19 cellular contexts compared by ENCODE assay signal in the genomic region with DNA sequence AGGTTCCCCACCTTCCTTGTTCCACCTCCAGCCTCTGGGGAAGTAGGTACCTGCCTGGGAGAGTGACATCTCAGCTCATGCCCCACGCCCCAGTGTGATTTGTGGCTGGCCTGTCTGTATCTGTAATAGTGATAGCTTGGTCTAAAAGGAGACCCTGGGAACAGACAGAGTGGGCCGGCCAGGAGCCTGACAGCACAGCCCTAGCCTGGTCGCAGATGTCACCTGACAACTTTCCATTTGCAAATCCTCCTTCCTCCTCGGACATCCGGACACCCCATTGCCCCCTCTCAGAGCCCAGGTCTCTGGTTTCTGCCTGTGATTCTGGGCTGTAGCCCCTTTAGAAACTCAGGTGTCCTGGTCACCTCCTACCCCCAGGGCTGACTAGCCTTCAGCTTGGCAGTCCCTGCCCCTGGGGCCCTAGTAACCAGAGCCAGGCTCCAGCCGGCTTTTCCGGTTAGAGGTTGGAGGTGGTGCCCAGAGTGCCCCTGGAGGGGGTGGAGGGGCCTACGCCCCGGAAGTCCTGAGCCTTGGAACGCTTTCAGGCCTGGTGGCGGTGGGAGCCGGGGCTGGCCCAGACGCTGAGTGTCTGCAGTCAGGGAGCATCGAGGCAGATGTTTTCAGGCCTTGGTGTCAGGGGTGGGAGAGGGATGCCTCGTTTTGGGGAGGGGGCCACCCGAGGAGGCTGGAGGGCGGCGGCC. TPM values are rescaled to one million over a fixed set of nuclear protein-coding genes. Genes with fewer than 3 reads are reported as not detected.
DNase-seq lines count a peak whose midpoint lies in the region; ATAC-seq, FAIRE-seq and TF ChIP-seq lines count a peak whose summit lies in the region.
"Had no signal": no experiment of that assay in that cellular context is flagged by ENCODE, and none has a peak within 500 bp of the region (broad histone marks: within the 10 kb centered on the region; RNA-seq: fewer than 3 reads in every experiment).

No MANE protein-coding gene starts in this region.

- no peaks in the 10 kb centered on the region for H3K9me3 Mint-ChIP-seq in Calu3 (ENCODE audit: low read depth, unreplicated experiment)
- H3K9me3 Mint-ChIP-seq: activated B cell treated with CpG ODN at 0.5 μM for 24 hours; central memory CD8-positive, alpha-beta T cell; natural killer cell treated with Interleukin-12 subunit alpha and Interleukin-12 subunit beta and Interleukin-15 and Interleukin-18, amount 100 ng/mL, for 72 hours had no signal

- H3K27me3 Mint-ChIP-seq in Calu3 (ENCODE audit: unreplicated experiment) = no peaks in the 10 kb centered on the region
- peaks cover 17% of the 10 kb centered on the region for H3K27me3 Mint-ChIP-seq in T-helper 17 cell

- no peak for FAIRE-seq in pancreas (lab: Jason Lieb, UNC)
- FAIRE-seq: islet of Langerhans had no signal

- H3K4me1 Mint-ChIP-seq in Calu3 (ENCODE audit: low read depth, unreplicated experiment) (no peaks in the 10 kb centered on the region), T-helper 17 cell (no peaks in the 10 kb centered on the region)
- H3K4me1 Mint-ChIP-seq: activated B cell treated with CpG ODN at 0.5 μM for 24 hours; central memory CD8-positive, alpha-beta T cell had no signal

- no peaks in the 10 kb centered on the region for H3K9me3 ChIP-seq in pancreas
- no peaks in the 10 kb centered on the region for H3K9me3 ChIP-seq in tibial nerve
- no peaks in the 10 kb centered on the region for H3K9me3 ChIP-seq in T-helper 17 cell (ENCODE audit: control insufficient read depth, low read length, poor library complexity, severe bottlenecking)

- H3K4me3 Mint-ChIP-seq in Calu3 (ENCODE audit: low read depth, unreplicated experiment) (peak overlapping the region; percentile 21), T-helper 17 cell (no peak overlapping the region)
- H3K4me3 Mint-ChIP-seq: activated B cell treated with CpG ODN at 0.5 μM for 24 hours; central memory CD8-positive, alpha-beta T cell; natural killer cell treated with Interleukin-12 subunit alpha and Interleukin-12 subunit beta and Interleukin-15 and Interleukin-18, amount 100 ng/mL, for 72 hours had no signal

- TF ChIP-seq CTCF in Calu3 (IDR thresholded peaks at IDR 0.05; ENCODE audit: unreplicated experiment) (no peak), pancreas (IDR thresholded peaks at IDR 0.05) (no peak), tibial nerve (IDR thresholded peaks at IDR 0.05) (no peak)

- no TSS peak for BruUV-seq in Calu3 (replicated peaks; lab: Mats Ljungman, UMichigan)

- WGBS in pancreas, 2 donors = 29 to 42% methylated on average over 18 of the region's 18 CpGs
- WGBS in tibial nerve, 2 donors = 41 to 47% methylated on average over 16 to 18 of the region's 18 CpGs

- no peaks in the 10 kb centered on the region for H3K36me3 Mint-ChIP-seq in Calu3 (ENCODE audit: insufficient read depth, unreplicated experiment)
- no peaks in the 10 kb centered on the region for H3K36me3 Mint-ChIP-seq in T-helper 17 cell (ENCODE audit: low read depth)
- H3K36me3 Mint-ChIP-seq: natural killer cell treated with Interleukin-12 subunit alpha and Interleukin-12 subunit beta and Interleukin-15 and Interleukin-18, amount 100 ng/mL, for 72 hours had no signal

- intact Hi-C loops in Calu3 (cut with micrococcal nuclease; ENCODE audit: unreplicated experiment) (no loop called here), pancreas (cut with DNase I) (no loop called here)

- no peak for TF ChIP-seq EP300 in tibial nerve (IDR thresholded peaks at IDR 0.05)

- CTCF ChIA-PET in Calu3 (lab: Charles Lee) = interaction anchor here (0.9 kb wide), 1 partner anchor 9 kb away, joined by 3 read pairs; the partner anchor contains the start of gene MAP2K7

- peak overlapping the region; percentile 48 for H3K27ac ChIP-seq in epithelial cell of prostate
- peak overlapping the region in 3 of 4 donors; percentile 20 to 57 (median 39) for H3K27ac ChIP-seq in pancreas
- no peak overlapping the region for H3K27ac ChIP-seq in tibial nerve

- H3K27ac Mint-ChIP-seq in Calu3 (ENCODE audit: unreplicated experiment) (peak overlapping the region; percentile 54), T-helper 17 cell (no peak overlapping the region)
- H3K27ac Mint-ChIP-seq: activated B cell treated with CpG ODN at 0.5 μM for 24 hours; natural killer cell treated with Interleukin-12 subunit alpha and Interleukin-12 subunit beta and Interleukin-15 and Interleukin-18, amount 100 ng/mL, for 72 hours had no signal

- H3K27me3 ChIP-seq in pancreas (no peaks in the 10 kb centered on the region), tibial nerve (peaks cover 0 to 47% of the 10 kb centered on the region in 2 donors)

- ATAC-seq in pancreas (peak; percentile 55 to 88 (median 77)), T-helper 17 cell (no peak)
- ATAC-seq: natural killer cell treated with Interleukin-12 subunit alpha and Interleukin-12 subunit beta and Interleukin-15 and Interleukin-18, amount 100 ng/mL, for 72 hours had no signal

- TF ChIP-seq POLR2A in tibial nerve (IDR thresholded peaks at IDR 0.05) = no peak

- H3K4me1 ChIP-seq in pancreas (no peaks in the 10 kb centered on the region), tibial nerve (no peaks in the 10 kb centered on the region)

- H3K4me3 ChIP-seq in pancreas (no peak overlapping the region), tibial nerve (no peak overlapping the region)

- no peaks in the 10 kb centered on the region for H3K36me3 ChIP-seq in pancreas
- H3K36me3 ChIP-seq in tibial nerve = no peaks in the 10 kb centered on the region

- peak; percentile 71 for DNase-seq in Calu3
- peak; percentile 44 for DNase-seq in NCI-H510A treated with DMSO at 0.1 percent for 48 hours (lab: John Stamatoyannopoulos, UW)
- no peak for DNase-seq in epithelial cell of prostate (ENCODE audit: low read depth, low spot score)
- DNase-seq in pancreas = peak in 5 of 6 donors; percentile 49 to 80 (median 58)
- DNase-seq in tibial nerve (ENCODE audit: low spot score in 2 of 2) = no peak
- no peak for DNase-seq in T-helper 17 cell
- DNase-seq in NCI-H1694 (lab: John Stamatoyannopoulos, UW) = no peak
- DNase-seq in MV-4-11 (lab: John Stamatoyannopoulos, UW) = no peak
- DNase-seq: activated B cell treated with CpG ODN at 0.5 μM for 24 hours; activated naive CD4-positive, alpha-beta T cell treated with anti-CD3 and anti-CD28 coated beads, Interleukin-2, amount 50 U/mL, for 16 hours; DMS79; GOT3; KBM-7; NCI-H1436 treated with DMSO at 0.1 percent for 48 hours; stimulated activated naive CD4-positive, alpha-beta T cell treated with Interleukin-2 at 50 U/mL for 16 hours had no signal

RNA-seq across cellular contexts. Expression of gene LRRC8E, which starts 6.5 kb away (rescaled TPM):
- 8.0 and 9.1 TPM in 2 replicates for total RNA-seq in Calu3 (2022)
- total RNA-seq in pancreas = 1 to 10 TPM; 4.6 to 6.1 (median 5.0) TPM
- 1 to 10 TPM; 2.6 to 3.2 TPM for polyA plus RNA-seq in pancreas
- 1 to 10 TPM in 1 of 4 donors, under 1 TPM in 1, not detected in 2; 0.59 to 1.2 TPM for total RNA-seq in tibial nerve
- not detected for total RNA-seq in T-helper 17 cell
- total RNA-seq: activated B cell treated with CpG ODN at 0.5 μM for 24 hours; natural killer cell treated with Interleukin-12 subunit alpha and Interleukin-12 subunit beta and Interleukin-15 and Interleukin-18, amount 100 ng/mL, for 72 hours had no signal

RNA-seq across cellular contexts. Expression of gene MAP2K7, which starts 8.9 kb away (rescaled TPM):
- total RNA-seq in Calu3 (2022) (27.0 and 28.0 TPM in 2 replicates), pancreas (10 to 100 TPM; 13.9 to 21.0 (median 16.1) TPM), tibial nerve (10 to 100 TPM; 11.1 to 31.2 (median 20.9) TPM), T-helper 17 cell (100 to 1,000 TPM; 104 to 107 TPM)
- polyA plus RNA-seq in pancreas = 10 to 100 TPM; 21.6 to 45.3 TPM

RNA-seq across cellular contexts. Expression of gene TGFBR3L, which starts 19.9 kb away (rescaled TPM):
- 0.94 and 1.6 TPM in 2 replicates for total RNA-seq in Calu3 (2022)
- total RNA-seq in pancreas = 1 to 10 TPM in 1 of 6 donors, under 1 TPM in 4, not detected in 1; 0.16 to 1.1 (median 0.52) TPM
- 1 to 10 TPM in 1 of 2 donors, not detected in 1; 2.2 TPM for polyA plus RNA-seq in pancreas
- not detected for total RNA-seq in tibial nerve
- total RNA-seq in T-helper 17 cell = 1 to 10 TPM; 1.4 to 1.7 TPM
- total RNA-seq: activated B cell treated with CpG ODN at 0.5 μM for 24 hours had no signal

RNA-seq across cellular contexts. Expression of gene PRR36, which starts 20.6 kb away (rescaled TPM):
- total RNA-seq in Calu3 (2022) (10.8 and 11.7 TPM in 2 replicates), pancreas (1 to 10 TPM; 1.6 to 2.1 (median 1.8) TPM), tibial nerve (1 to 10 TPM in 1 of 4 donors, not detected in 3; 2.5 TPM), T-helper 17 cell (under 1 TPM; 0.37 to 0.63 TPM)
- 1 to 10 TPM; 2.8 to 3.1 TPM for polyA plus RNA-seq in pancreas
- total RNA-seq: activated B cell treated with CpG ODN at 0.5 μM for 24 hours; natural killer cell treated with Interleukin-12 subunit alpha and Interleukin-12 subunit beta and Interleukin-15 and Interleukin-18, amount 100 ng/mL, for 72 hours; NCI-H460 had no signal

RNA-seq across cellular contexts. Expression of gene SNAPC2, which starts 25.4 kb away (rescaled TPM):
- 12.1 and 16.4 TPM in 2 replicates for total RNA-seq in Calu3 (2022)
- total RNA-seq in pancreas = 10 to 100 TPM in 1 of 6 donors, 1 to 10 TPM in 5; 4.9 to 11.3 (median 6.7) TPM
- 10 to 100 TPM; 10.6 to 12.0 TPM for polyA plus RNA-seq in pancreas
- total RNA-seq in tibial nerve = 10 to 100 TPM; 11.6 to 26.4 (median 16.1) TPM
- 10 to 100 TPM; 12.6 to 16.0 TPM for total RNA-seq in T-helper 17 cell

Comparison
In these comparisons a context has a peak if more than half of its experiments do, and no peak if none do; other contexts are left out.
1. DNase-seq: peak in Calu3 (single experiment), NCI-H510A treated with DMSO at 0.1 percent for 48 hours (single experiment) and pancreas (5 of 6); none in epithelial cell of prostate (single experiment), tibial nerve (0 of 2), T-helper 17 cell (0 of 3), NCI-H1694 (single experiment) and MV-4-11 (single experiment).
2. H3K27ac ChIP-seq: peak in epithelial cell of prostate (single experiment) and pancreas (3 of 4); none in tibial nerve (0 of 4).